Comparison of ENCODE assay signal across 12 cellular contexts in the genomic region with DNA sequence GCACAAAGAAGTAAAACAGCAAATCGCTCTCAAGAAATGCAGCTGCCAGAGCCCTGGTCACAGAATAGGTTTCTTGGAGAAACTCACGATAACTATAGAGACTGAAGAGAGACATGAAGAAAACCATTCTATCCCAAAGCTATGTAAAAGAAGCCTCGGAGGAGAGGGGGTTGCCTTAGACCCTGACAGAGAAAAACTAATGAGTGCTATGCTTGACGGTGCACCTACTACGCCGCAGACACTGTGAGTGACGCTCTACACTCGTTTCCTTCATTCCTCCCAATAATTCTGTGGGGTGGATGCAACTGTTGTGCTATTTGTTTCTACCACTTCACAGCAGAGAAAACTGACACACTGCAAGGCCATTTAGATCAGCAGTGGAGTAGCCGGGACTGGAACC.
A peak's percentile ranks its signal among the peaks of the same experiment; 100 is the strongest.
DNase-seq lines count a peak whose midpoint lies in the region; ATAC-seq, FAIRE-seq and TF ChIP-seq lines count a peak whose summit lies in the region.
"Had no signal": no experiment of that assay in that cellular context is flagged by ENCODE, and none has a peak within 500 bp of the region (broad histone marks: within the 10 kb centered on the region; RNA-seq: fewer than 3 reads in every experiment).

No MANE protein-coding gene starts in this region.

- FAIRE-seq in HepG2 (lab: Jason Lieb, UNC), result no peak

- H3K4me3 Mint-ChIP-seq in activated naive CD8-positive, alpha-beta T cell treated with anti-CD3 and anti-CD28 coated beads, Interleukin-2, amount 50 U/mL, for 24 hours, result peak overlapping the region; percentile 78
- peak overlapping the region; percentile 73 to 99 (median 80) for H3K4me3 Mint-ChIP-seq in naive thymus-derived CD4-positive, alpha-beta T cell
- H3K4me3 Mint-ChIP-seq: nephron had no signal

- intact Hi-C loops in HepG2 (cut with micrococcal nuclease; ENCODE audit: unreplicated experiment), result no loop called here
- intact Hi-C loops in naive thymus-derived CD4-positive, alpha-beta T cell (cut with micrococcal nuclease), result loop anchor here (1.0 kb wide), 3 partner anchors 36 to 175 kb away; no protein-coding TSS in a partner anchor

- peak overlapping the region; percentile 93 for H3K27ac Mint-ChIP-seq in activated naive CD8-positive, alpha-beta T cell treated with anti-CD3 and anti-CD28 coated beads, Interleukin-2, amount 50 U/mL, for 24 hours
- peak overlapping the region; percentile 88 to 100 (median 98) for H3K27ac Mint-ChIP-seq in naive thymus-derived CD4-positive, alpha-beta T cell

- H3K27me3 Mint-ChIP-seq in activated naive CD8-positive, alpha-beta T cell treated with anti-CD3 and anti-CD28 coated beads, Interleukin-2, amount 50 U/mL, for 24 hours, result no peaks in the 10 kb centered on the region
- no peaks in the 10 kb centered on the region for H3K27me3 Mint-ChIP-seq in naive thymus-derived CD4-positive, alpha-beta T cell

- no peak overlapping the region for H3K4me2 ChIP-seq in HepG2 (ENCODE audit: low read depth, low read length)
- H3K4me2 ChIP-seq: smooth muscle cell had no signal

- peaks cover 95% of the 10 kb centered on the region for H3K36me3 Mint-ChIP-seq in activated naive CD8-positive, alpha-beta T cell treated with anti-CD3 and anti-CD28 coated beads, Interleukin-2, amount 50 U/mL, for 24 hours (ENCODE audit: low read depth)
- H3K36me3 Mint-ChIP-seq in naive thymus-derived CD4-positive, alpha-beta T cell, result peaks cover 49 to 95% (median 88%) of the 10 kb centered on the region in 5 donors

- H3K9me3 Mint-ChIP-seq in activated naive CD8-positive, alpha-beta T cell treated with anti-CD3 and anti-CD28 coated beads, Interleukin-2, amount 50 U/mL, for 24 hours, result no peaks in the 10 kb centered on the region
- no peaks in the 10 kb centered on the region for H3K9me3 Mint-ChIP-seq in naive thymus-derived CD4-positive, alpha-beta T cell
- H3K9me3 Mint-ChIP-seq: nephron had no signal

- DNase-seq in HepG2 (ENCODE audit: low spot score), result no peak
- DNase-seq in activated naive CD8-positive, alpha-beta T cell treated with anti-CD3 and anti-CD28 coated beads, Interleukin-2, amount 50 U/mL, for 24 hours, result no peak
- peak in 2 of 9 donors; percentile 66 to 69 for DNase-seq in naive thymus-derived CD4-positive, alpha-beta T cell
- DNase-seq: caudate nucleus had no signal

- H3K4me3 ChIP-seq in liver (ENCODE audit: low read depth in 1 of 3, low read length in 3 of 3), result no peak overlapping the region
- no peak overlapping the region for H3K4me3 ChIP-seq in HepG2 (replicated peaks in 1 of 3; ENCODE audit: insufficient read depth in 1 of 3, low read depth in 2 of 3, low read length in 3 of 3)
- peak overlapping the region; percentile 37 for H3K4me3 ChIP-seq in naive thymus-derived CD4-positive, alpha-beta T cell (ENCODE audit: low read length)
- H3K4me3 ChIP-seq: BLaER1 treated with 17β-estradiol and CSF1 and Interleukin-3, amounts not matched to agents 10 nM and 100 nM; smooth muscle cell had no signal

- no peak for ATAC-seq in HepG2
- no peak for ATAC-seq in activated naive CD8-positive, alpha-beta T cell treated with anti-CD3 and anti-CD28 coated beads, Interleukin-2, amount 50 U/mL, for 24 hours
- peak; percentile 66 for ATAC-seq in naive thymus-derived CD4-positive, alpha-beta T cell
- ATAC-seq in SK-N-SH treated with all-trans-retinoic acid at 6 μM for 48 hours, result no peak
- ATAC-seq in GM18502 (IDR thresholded peaks at IDR 0.05; ENCODE audit: poor library complexity, unreplicated experiment), result no peak
- no peak for ATAC-seq in HG02885 (IDR thresholded peaks at IDR 0.05; ENCODE audit: poor library complexity, unreplicated experiment)
- no peak for ATAC-seq in HG02623 (IDR thresholded peaks at IDR 0.05; ENCODE audit: unreplicated experiment)

- H3K9me3 ChIP-seq in liver (ENCODE audit: control insufficient read depth in 4 of 4, low read length in 3 of 4), result no peaks in the 10 kb centered on the region
- no peaks in the 10 kb centered on the region for H3K9me3 ChIP-seq in HepG2 (ENCODE audit: low read length)
- no peaks in the 10 kb centered on the region for H3K9me3 ChIP-seq in naive thymus-derived CD4-positive, alpha-beta T cell (ENCODE audit: control insufficient read depth in 2 of 3, low read length in 3 of 3)
- H3K9me3 ChIP-seq: BLaER1 treated with 17β-estradiol and CSF1 and Interleukin-3, amounts not matched to agents 10 nM and 100 nM had no signal

- H3K36me3 ChIP-seq in liver (ENCODE audit: control insufficient read depth in 4 of 4, insufficient read depth in 3 of 4, low read depth in 1 of 4, low read length in 3 of 4) (peaks cover 0 to 6% (median 3%) of the 10 kb centered on the region in 4 donors), HepG2 (replicated peaks in 1 of 2; ENCODE audit: control insufficient read depth in 1 of 2, insufficient read depth in 2 of 2, low read length in 2 of 2) (no peaks in the 10 kb centered on the region)
- peaks cover 50 to 76% (median 59%) of the 10 kb centered on the region in 3 experiments for H3K36me3 ChIP-seq in naive thymus-derived CD4-positive, alpha-beta T cell (ENCODE audit: control insufficient read depth in 2 of 3, insufficient read depth in 3 of 3, low read length in 3 of 3)

- no peaks in the 10 kb centered on the region for H3K79me2 ChIP-seq in HepG2 (ENCODE audit: insufficient read depth, low read length)

- POLR2A ChIA-PET in HepG2 (lab: Yijun Ruan, JAX), result interaction anchor here (1.0 kb wide), 1 partner anchor 14 kb away, joined by 3 read pairs; no protein-coding TSS in a partner anchor
- POLR2A ChIA-PET in naive thymus-derived CD4-positive, alpha-beta T cell (lab: Charles Lee), result interaction anchor here (0.7 to 23.5 kb wide), 26 partner anchors 10 to 180 kb away, joined by 3 to 560 read pairs (median 6); no protein-coding TSS in a partner anchor

- in situ Hi-C loops in HepG2 (cut with HindIII; ENCODE audit: extremely low pct_ligation_motif_present, low pct_unique_long_range_greater_than_20kb), result no loop called here

- TF ChIP-seq EP300 in HepG2 (IDR thresholded peaks at IDR 0.05; ENCODE audit: low read depth in 2 of 2, low read length in 2 of 2) (no peak), HepG2 (CRISPR knock-in tag; IDR thresholded peaks at IDR 0.05; ENCODE audit: borderline replicate concordance) (no peak)

- BruUV-seq in HepG2 (replicated peaks; lab: Mats Ljungman, UMichigan), result no TSS peak

- no peaks in the 10 kb centered on the region for H4K20me1 ChIP-seq in HepG2 (ENCODE audit: insufficient read depth, low read length)

- H3K9ac ChIP-seq in liver (ENCODE audit: low read depth in 1 of 2, low read length in 2 of 2), result no peak overlapping the region
- H3K9ac ChIP-seq in HepG2 (ENCODE audit: insufficient read depth, low read depth, low read length), result no peak overlapping the region
- H3K9ac ChIP-seq: BLaER1 treated with 17β-estradiol and CSF1 and Interleukin-3, amounts not matched to agents 10 nM and 100 nM had no signal

- TF ChIP-seq RAD21 in liver (IDR thresholded peaks at IDR 0.05) (no peak), HepG2 (CRISPR knock-in tag; IDR thresholded peaks at IDR 0.05) (no peak)

- H2AFZ ChIP-seq in HepG2 (ENCODE audit: low read length), result no peak overlapping the region

- H3K27me3 ChIP-seq in liver (ENCODE audit: control insufficient read depth in 4 of 4, insufficient read depth in 4 of 4, low read length in 3 of 4) (no peaks in the 10 kb centered on the region), HepG2 (ENCODE audit: control insufficient read depth in 1 of 2, insufficient read depth in 2 of 2, low read length in 2 of 2) (no peaks in the 10 kb centered on the region; a peak in 1 of 5 replicates)
- H3K27me3 ChIP-seq in naive thymus-derived CD4-positive, alpha-beta T cell (ENCODE audit: control insufficient read depth in 2 of 2, insufficient read depth in 2 of 2, low read length in 2 of 2), result no peaks in the 10 kb centered on the region
- H3K27me3 ChIP-seq: BLaER1 treated with 17β-estradiol and CSF1 and Interleukin-3, amounts not matched to agents 10 nM and 100 nM had no signal

- peaks cover 99% of the 10 kb centered on the region for H3K4me1 Mint-ChIP-seq in activated naive CD8-positive, alpha-beta T cell treated with anti-CD3 and anti-CD28 coated beads, Interleukin-2, amount 50 U/mL, for 24 hours
- H3K4me1 Mint-ChIP-seq in naive thymus-derived CD4-positive, alpha-beta T cell, result peaks cover 73 to 100% (median 100%) of the 10 kb centered on the region in 7 donors

- TF ChIP-seq POLR2A in HepG2 (IDR thresholded peaks at IDR 0.05; ENCODE audit: insufficient read depth in 1 of 2, low read depth in 2 of 2, low read length in 2 of 2), result no peak

- H3K27ac ChIP-seq in liver (ENCODE audit: low read depth in 1 of 2, low read length in 2 of 2) (peak overlapping the region; percentile 56 to 68), HepG2 (ENCODE audit: extremely low read length, insufficient read depth, low read length) (no peak overlapping the region)
- H3K27ac ChIP-seq in naive thymus-derived CD4-positive, alpha-beta T cell (ENCODE audit: low read depth, low read length), result peak overlapping the region; percentile 97
- H3K27ac ChIP-seq: BLaER1 treated with 17β-estradiol and CSF1 and Interleukin-3, amounts not matched to agents 10 nM and 100 nM had no signal

- CTCF ChIA-PET in HepG2 (lab: Yijun Ruan, JAX; ENCODE audit: low intra/inter-chr PET ratio, low total read pairs), result no interaction called here
- CTCF ChIA-PET in naive thymus-derived CD4-positive, alpha-beta T cell (lab: Charles Lee), result interaction anchor here (0.7 to 2.5 kb wide), 16 partner anchors 11 to 176 kb away, joined by 3 to 7 read pairs (median 3); no protein-coding TSS in a partner anchor

- no peak for TF ChIP-seq CTCF in liver (IDR thresholded peaks at IDR 0.05; ENCODE audit: low read depth, low read length, missing input control)
- TF ChIP-seq CTCF in HepG2 (CRISPR knock-in tag; IDR thresholded peaks at IDR 0.05), result no peak

- WGBS in liver, result 85% methylated on average over 9 of the region's 9 CpGs
- WGBS in HepG2 (ENCODE audit: low lambda C conversion rate), result 77% methylated on average over 9 of the region's 9 CpGs

- H3K4me1 ChIP-seq in liver (ENCODE audit: control insufficient read depth in 4 of 4, insufficient read depth in 4 of 4, low read length in 3 of 4) (no peaks in the 10 kb centered on the region), HepG2 (ENCODE audit: insufficient read depth, low read length) (peaks cover 18% of the 10 kb centered on the region)
- peaks cover 86 to 97% of the 10 kb centered on the region in 2 donors for H3K4me1 ChIP-seq in naive thymus-derived CD4-positive, alpha-beta T cell (ENCODE audit: control insufficient read depth in 2 of 2, insufficient read depth in 2 of 2, low read length in 2 of 2)

TF ChIP-seq in liver, 16 proteins besides CTCF, POLR2A, EP300 and RAD21 (continues in another document):
- no peak for TF ChIP-seq YY1 (IDR thresholded peaks at IDR 0.05)
- no peak for TF ChIP-seq JUND (IDR thresholded peaks at IDR 0.05)
- no peak for TF ChIP-seq EGR1 (IDR thresholded peaks at IDR 0.05; ENCODE audit: low read depth in 2 of 2)

TF ChIP-seq in SK-N-SH treated with all-trans-retinoic acid at 6 μM for 48 hours, 23 proteins besides CTCF, POLR2A, EP300 and RAD21 (continues in another document):
- no peak for TF ChIP-seq TOX (CRISPR knock-in tag; IDR thresholded peaks at IDR 0.05; ENCODE audit: borderline replicate concordance)
